10 cellular contexts compared by ENCODE assay signal in the genomic region with DNA sequence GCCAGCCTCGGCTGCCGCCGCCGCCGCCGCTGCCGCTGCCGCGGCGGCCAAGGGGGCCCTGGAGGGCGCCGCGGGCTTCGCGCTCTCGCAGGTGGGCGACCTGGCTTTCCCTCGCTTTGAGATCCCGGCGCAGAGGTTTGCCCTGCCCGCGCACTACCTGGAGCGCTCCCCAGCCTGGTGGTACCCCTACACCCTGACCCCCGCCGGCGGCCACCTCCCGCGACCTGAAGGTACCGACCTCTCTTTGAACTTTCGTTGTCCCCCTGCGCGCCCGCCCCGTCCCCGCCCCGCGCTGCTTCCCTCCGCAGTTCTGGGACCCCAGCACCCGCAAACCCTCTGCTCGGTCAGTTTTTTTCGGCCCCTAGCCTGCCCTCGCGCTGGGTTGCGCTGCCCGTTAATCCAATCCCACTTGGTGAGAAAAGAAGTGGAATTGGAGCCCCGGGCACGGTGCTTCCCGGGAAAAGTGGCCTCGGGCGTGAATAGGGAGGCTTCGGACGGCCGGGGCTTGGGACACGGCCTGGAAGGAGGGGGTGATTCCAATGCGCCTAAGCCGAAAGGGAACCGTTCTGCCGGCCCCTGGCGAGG. TPM values are rescaled to one million over a fixed set of nuclear protein-coding genes. Genes with fewer than 3 reads are reported as not detected.
DNase-seq lines count a peak whose midpoint lies in the region; ATAC-seq and TF ChIP-seq lines count a peak whose summit lies in the region.
"Had no signal": no experiment of that assay in that cellular context is flagged by ENCODE, and none has a peak within 500 bp of the region (broad histone marks: within the 10 kb centered on the region; RNA-seq: fewer than 3 reads in every experiment).

No MANE protein-coding gene starts in this region.

- H3K4me3 ChIP-seq in left ventricle myocardium inferior (peak overlapping the region; percentile 61), vagina (peak overlapping the region; percentile 31 to 42)
- H3K4me3 ChIP-seq in naive thymus-derived CD4-positive, alpha-beta T cell (ENCODE audit: low read length): no peak overlapping the region

- peak overlapping the region; percentile 39 to 90 (median 78) for H3K4me3 Mint-ChIP-seq in naive thymus-derived CD4-positive, alpha-beta T cell
- H3K4me3 Mint-ChIP-seq in Calu3 (ENCODE audit: low read depth, unreplicated experiment): no peak overlapping the region

- CTCF ChIA-PET in naive thymus-derived CD4-positive, alpha-beta T cell (lab: Charles Lee): no interaction called here
- CTCF ChIA-PET in Calu3 (lab: Charles Lee): no interaction called here

- peaks cover 100% of the 10 kb centered on the region for H3K27me3 ChIP-seq in left ventricle myocardium inferior (ENCODE audit: low read depth)
- peaks cover 37 to 53% of the 10 kb centered on the region in 2 donors for H3K27me3 ChIP-seq in naive thymus-derived CD4-positive, alpha-beta T cell (ENCODE audit: control insufficient read depth in 2 of 2, insufficient read depth in 2 of 2, low read length in 2 of 2)
- peaks cover 36% of the 10 kb centered on the region for H3K27me3 ChIP-seq in vagina

- H3K27ac Mint-ChIP-seq in naive thymus-derived CD4-positive, alpha-beta T cell: peak overlapping the region in 2 of 9 donors; percentile 52 to 92
- H3K27ac Mint-ChIP-seq in Calu3 (ENCODE audit: unreplicated experiment): no peak overlapping the region

- H3K9me3 ChIP-seq in left ventricle myocardium inferior (replicated peaks) (no peaks in the 10 kb centered on the region), vagina (no peaks in the 10 kb centered on the region)
- no peaks in the 10 kb centered on the region for H3K9me3 ChIP-seq in naive thymus-derived CD4-positive, alpha-beta T cell (ENCODE audit: control insufficient read depth in 2 of 3, low read length in 3 of 3)
- H3K9me3 ChIP-seq: pancreas had no signal

- ATAC-seq in Right ventricle myocardium inferior: no peak
- no peak for ATAC-seq in naive thymus-derived CD4-positive, alpha-beta T cell
- ATAC-seq in HG03175 (IDR thresholded peaks at IDR 0.05; ENCODE audit: unreplicated experiment): no peak
- ATAC-seq: pancreas had no signal

- BruUV-seq in Calu3 (replicated peaks; lab: Mats Ljungman, UMichigan): no TSS peak

- peaks cover 73 to 85% (median 75%) of the 10 kb centered on the region in 5 donors for H3K27me3 Mint-ChIP-seq in naive thymus-derived CD4-positive, alpha-beta T cell
- peaks cover 18% of the 10 kb centered on the region for H3K27me3 Mint-ChIP-seq in Calu3 (ENCODE audit: unreplicated experiment)

- TF ChIP-seq POLR2A in vagina (IDR thresholded peaks at IDR 0.05): no peak

- H3K27ac ChIP-seq in left ventricle myocardium inferior (replicated peaks) (no peak overlapping the region), vagina (no peak overlapping the region)
- H3K27ac ChIP-seq in naive thymus-derived CD4-positive, alpha-beta T cell (ENCODE audit: low read depth, low read length): no peak overlapping the region
- H3K27ac ChIP-seq: pancreas had no signal

- H3K4me1 Mint-ChIP-seq in naive thymus-derived CD4-positive, alpha-beta T cell: peaks cover 15 to 61% (median 52%) of the 10 kb centered on the region in 7 donors
- H3K4me1 Mint-ChIP-seq in Calu3 (ENCODE audit: low read depth, unreplicated experiment): peaks cover 12% of the 10 kb centered on the region

- H3K36me3 ChIP-seq in left ventricle myocardium inferior: no peaks in the 10 kb centered on the region
- H3K36me3 ChIP-seq in naive thymus-derived CD4-positive, alpha-beta T cell (ENCODE audit: control insufficient read depth in 2 of 3, insufficient read depth in 3 of 3, low read length in 3 of 3): no peaks in the 10 kb centered on the region
- no peaks in the 10 kb centered on the region for H3K36me3 ChIP-seq in vagina
- H3K36me3 ChIP-seq: pancreas had no signal

- intact Hi-C loops in left ventricle myocardium inferior (cut with micrococcal nuclease): no loop called here
- intact Hi-C loops in Right ventricle myocardium inferior (cut with DNase I): no loop called here
- intact Hi-C loops in naive thymus-derived CD4-positive, alpha-beta T cell (cut with micrococcal nuclease): loop anchor here in 1 of 2 donors (10.0 kb wide), 1 partner anchor 138 kb away; no protein-coding TSS in a partner anchor
- intact Hi-C loops in vagina (cut with DNase I): no loop called here
- intact Hi-C loops in Calu3 (cut with micrococcal nuclease; ENCODE audit: unreplicated experiment): loop anchor here (10.0 kb wide), 1 partner anchor 138 kb away; no protein-coding TSS in a partner anchor

- H3K9me3 Mint-ChIP-seq in naive thymus-derived CD4-positive, alpha-beta T cell: peaks cover 0 to 3% (median 0%) of the 10 kb centered on the region in 11 donors
- no peaks in the 10 kb centered on the region for H3K9me3 Mint-ChIP-seq in Calu3 (ENCODE audit: low read depth, unreplicated experiment)

- peaks cover 0 to 4% (median 0%) of the 10 kb centered on the region in 5 donors for H3K36me3 Mint-ChIP-seq in naive thymus-derived CD4-positive, alpha-beta T cell
- peaks cover 17% of the 10 kb centered on the region for H3K36me3 Mint-ChIP-seq in Calu3 (ENCODE audit: insufficient read depth, unreplicated experiment)

- H3K4me1 ChIP-seq in left ventricle myocardium inferior (peaks cover 70% of the 10 kb centered on the region), vagina (peaks cover 54% of the 10 kb centered on the region)
- peaks cover 23 to 54% of the 10 kb centered on the region in 2 donors for H3K4me1 ChIP-seq in naive thymus-derived CD4-positive, alpha-beta T cell (ENCODE audit: control insufficient read depth in 2 of 2, insufficient read depth in 2 of 2, low read length in 2 of 2)

- DNase-seq in left ventricle myocardium inferior: no peak
- DNase-seq in Right ventricle myocardium inferior (ENCODE audit: missing footprints): no peak
- DNase-seq in activated T-cell treated with anti-CD3 and anti-CD28 coated beads, Interleukin-2, amount 50 U/mL, for 48 hours: peak; percentile 29
- no peak for DNase-seq in naive thymus-derived CD4-positive, alpha-beta T cell
- no peak for DNase-seq in vagina (ENCODE audit: extremely low spot score in 2 of 2)
- DNase-seq in activated effector memory CD4-positive, alpha-beta T cell treated with Interleukin-2 at 50 U/mL for 16 hours: no peak
- no peak for DNase-seq in Calu3

- POLR2A ChIA-PET in naive thymus-derived CD4-positive, alpha-beta T cell (lab: Charles Lee): no interaction called here

- TF ChIP-seq CTCF in left ventricle myocardium inferior (IDR thresholded peaks at IDR 0.05; ENCODE audit: borderline replicate concordance) (no peak), vagina (IDR thresholded peaks at IDR 0.05) (no peak), Calu3 (IDR thresholded peaks at IDR 0.05; ENCODE audit: unreplicated experiment) (no peak)

RNA-seq across cellular contexts. Expression of a gene that starts 0.5 kb away (rescaled TPM):
- total RNA-seq in left ventricle myocardium inferior (not detected), Right ventricle myocardium inferior (not detected), vagina (not detected), Calu3 (2022) (not detected in 2 replicates)
- not detected for total RNA-seq in naive thymus-derived CD4-positive, alpha-beta T cell
- not detected for polyA plus RNA-seq in naive thymus-derived CD4-positive, alpha-beta T cell
- total RNA-seq: glomerular endothelial cell had no signal

RNA-seq across cellular contexts. Expression of a gene that starts 11.6 kb away (rescaled TPM):
- total RNA-seq in left ventricle myocardium inferior: not detected
- not detected for total RNA-seq in Right ventricle myocardium inferior
- not detected for total RNA-seq in naive thymus-derived CD4-positive, alpha-beta T cell
- under 1 TPM; 0.14 to 0.24 TPM for polyA plus RNA-seq in naive thymus-derived CD4-positive, alpha-beta T cell
- total RNA-seq in vagina: not detected
- not detected in 2 replicates for total RNA-seq in Calu3 (2022)
- total RNA-seq: glomerular endothelial cell had no signal

RNA-seq across cellular contexts. Expression of a gene that starts 17.9 kb away (rescaled TPM):
- 33.5 TPM for total RNA-seq in left ventricle myocardium inferior
- 37.7 TPM for total RNA-seq in Right ventricle myocardium inferior
- total RNA-seq in naive thymus-derived CD4-positive, alpha-beta T cell: 100 to 1,000 TPM in 3 of 5 experiments, 10 to 100 TPM in 2; 91.4 to 195 (median 171) TPM
- 100 to 1,000 TPM; 230 to 255 TPM for polyA plus RNA-seq in naive thymus-derived CD4-positive, alpha-beta T cell
- total RNA-seq in vagina: 128 TPM
- 112 and 113 TPM in 2 replicates for total RNA-seq in Calu3 (2022)

Comparison
In these comparisons a context has a peak if more than half of its experiments do, and no peak if none do; other contexts are left out.
1. DNase-seq: peak in activated T-cell treated with anti-CD3 and anti-CD28 coated beads, Interleukin-2, amount 50 U/mL, for 48 hours (2 of 2); none in left ventricle myocardium inferior (single experiment), Right ventricle myocardium inferior (single experiment), naive thymus-derived CD4-positive, alpha-beta T cell (0 of 9), vagina (0 of 2), activated effector memory CD4-positive, alpha-beta T cell treated with Interleukin-2 at 50 U/mL for 16 hours (single experiment) and Calu3 (single experiment).